ENCODE assay signal across 17 cellular contexts in genomic region chr5:83726912-83727311, GRCh38. TPM values are rescaled to one million over a fixed set of nuclear protein-coding genes. Genes with fewer than 3 reads are reported as not detected.
A peak's percentile ranks its signal among the peaks of the same experiment; 100 is the strongest.
DNase-seq lines count a peak whose midpoint lies in the region; ATAC-seq and TF ChIP-seq lines count a peak whose summit lies in the region.
"Had no signal": no experiment of that assay in that cellular context is flagged by ENCODE, and none has a peak within 500 bp of the region (broad histone marks: within the 10 kb centered on the region; RNA-seq: fewer than 3 reads in every experiment).

No MANE protein-coding gene starts in this region.

- H3K36me3 Mint-ChIP-seq in osteocyte (ENCODE audit: unreplicated experiment) = no peaks in the 10 kb centered on the region
- H3K36me3 Mint-ChIP-seq: CD4-positive, alpha-beta memory T cell had no signal

- H3K27me3 Mint-ChIP-seq in osteocyte (ENCODE audit: unreplicated experiment) = no peaks in the 10 kb centered on the region

- H3K4me3 ChIP-seq in AG10803 (ENCODE audit: low read length) = no peak overlapping the region
- no peak overlapping the region for H3K4me3 ChIP-seq in kidney epithelial cell (ENCODE audit: low read depth, low read length)

- H3K4me1 Mint-ChIP-seq in osteocyte (ENCODE audit: unreplicated experiment) = peaks cover 36% of the 10 kb centered on the region

- no peaks in the 10 kb centered on the region for H3K36me3 ChIP-seq in kidney epithelial cell (ENCODE audit: control insufficient read depth, insufficient read depth, low read length)

- H3K9me3 Mint-ChIP-seq in osteocyte (ENCODE audit: unreplicated experiment) = no peaks in the 10 kb centered on the region

- no peak for ATAC-seq in HG02610 (IDR thresholded peaks at IDR 0.05; ENCODE audit: unreplicated experiment)

- no peak overlapping the region for H3K4me3 Mint-ChIP-seq in osteocyte (ENCODE audit: unreplicated experiment)
- H3K4me3 Mint-ChIP-seq: B cell; CD4-positive, alpha-beta memory T cell; H9 had no signal

- DNase-seq in AG10803 (ENCODE audit: low read depth) (peak; percentile 75), M059J (ENCODE audit: low read depth) (peak; percentile 50), astrocyte of the hippocampus (ENCODE audit: low read depth, low spot score) (peak; percentile 76), kidney epithelial cell (ENCODE audit: low read depth) (peak; percentile 74), osteocyte (ENCODE audit: extremely low spot score, unreplicated experiment) (no peak), HT-29 (ENCODE audit: low spot score) (no peak), DMS 273 treated with DMSO at 0.1 percent for 48 hours (lab: John Stamatoyannopoulos, UW) (no peak)
- DNase-seq: CD4-positive, alpha-beta memory T cell; H9; KBM-7; NCI-H1048; NCI-H146; NCI-H226; NCI-H526 had no signal

- no peaks in the 10 kb centered on the region for H3K27me3 ChIP-seq in kidney epithelial cell (ENCODE audit: control insufficient read depth, insufficient read depth, low read length)

- TF ChIP-seq CTCF in AG10803 (conservative IDR thresholded peaks at IDR 0.05; ENCODE audit: low read length) (no peak), kidney epithelial cell (IDR thresholded peaks at IDR 0.05; ENCODE audit: insufficient read depth, low read length, poor library complexity, severe bottlenecking) (no peak), osteocyte (IDR thresholded peaks at IDR 0.05) (no peak)

- no peak overlapping the region for H3K27ac Mint-ChIP-seq in osteocyte (ENCODE audit: unreplicated experiment)
- H3K27ac Mint-ChIP-seq: B cell; CD4-positive, alpha-beta memory T cell; H9 had no signal

RNA-seq across cellular contexts. Expression of gene HAPLN1, which starts 6.3 kb away (rescaled TPM):
- total RNA-seq in M059J (2014; rRNA removed; shearing (Covaris generic)) = 0.20 and 0.99 TPM in 2 replicates
- total RNA-seq in kidney epithelial cell = not detected in 2 replicates
- 114 and 124 TPM in 2 replicates for total RNA-seq in osteocyte
- not detected in 2 replicates for total RNA-seq in HT-29 (2014; rRNA removed; shearing (Covaris generic))
- total RNA-seq: B cell; CD4-positive, alpha-beta memory T cell; OCI-LY7 had no signal

Comparison
In these comparisons a context has a peak if more than half of its experiments do, and no peak if none do; other contexts are left out.
1. DNase-seq: peak in AG10803 (single experiment), M059J (single experiment), astrocyte of the hippocampus (single experiment) and kidney epithelial cell (single experiment); none in osteocyte (single experiment), HT-29 (single experiment) and DMS 273 treated with DMSO at 0.1 percent for 48 hours (single experiment).
2. RNA of gene HAPLN1, which starts 6.3 kb away (total RNA-seq): 114 to 124 TPM in osteocyte; 0.20 to 0.99 TPM in M059J, not detected in kidney epithelial cell and not detected in HT-29; every median in the first group is over 10 times any median in the second.